In genomic region chr4:153476829-153477574, GRCh38 we compare ENCODE assay signal across 1 cellular context.
TF ChIP-seq lines count a peak whose summit lies in the region.

No MANE protein-coding gene starts in this region.

TF ChIP-seq in WTC11, 78 proteins besides CTCF, POLR2A, EP300 and RAD21 (continued from another document):
- TF ChIP-seq FOXP4 (CRISPR knock-in tag; IDR thresholded peaks at IDR 0.05), result no peak
